In genomic region chr12:93314177-93314497, GRCh38 we compare ENCODE assay signal across 24 cellular contexts.
A peak's percentile ranks its signal among the peaks of the same experiment; 100 is the strongest.
DNase-seq lines count a peak whose midpoint lies in the region; ATAC-seq, FAIRE-seq and TF ChIP-seq lines count a peak whose summit lies in the region.
"Had no signal": no experiment of that assay in that cellular context is flagged by ENCODE, and none has a peak within 500 bp of the region (broad histone marks: within the 10 kb centered on the region; RNA-seq: fewer than 3 reads in every experiment).

No MANE protein-coding gene starts in this region.

- no peaks in the 10 kb centered on the region for H3K9me1 ChIP-seq in K562 (ENCODE audit: control insufficient read depth, insufficient read depth, low read length)

- BruUV-seq in K562 (replicated peaks; lab: Mats Ljungman, UMichigan): TSS peak; percentile 43

- WGBS in K562 (ENCODE audit: insufficient coverage, low coverage, missing lambda C conversion rate): 26% methylated on average over 4 of the region's 4 CpGs
- 60% methylated on average over 4 of the region's 4 CpGs for WGBS in right lobe of liver (ENCODE audit: insufficient coverage, low coverage, low lambda C conversion rate, missing lambda C conversion rate)

- H3K9ac ChIP-seq in K562 (ENCODE audit: insufficient read depth in 1 of 2, low read depth in 2 of 2, low read length in 2 of 2): peak overlapping the region in 1 of 2 experiments; percentile 94; a peak in 2 of 4 replicates

- H3K27me3 Mint-ChIP-seq in GM23338 (ENCODE audit: insufficient read depth, low read depth, poor library complexity): no peaks in the 10 kb centered on the region
- H3K27me3 Mint-ChIP-seq: CD4-positive, alpha-beta memory T cell had no signal

- FAIRE-seq in K562 (lab: Jason Lieb, UNC): no peak
- FAIRE-seq: A204.1, GM12891, H54, HTR-8/SVneo had no signal

- TF ChIP-seq POLR2A in K562 (conservative IDR thresholded peaks at IDR 0.05): no peak
- no peak for TF ChIP-seq POLR2A in right lobe of liver (IDR thresholded peaks at IDR 0.05)

- ATAC-seq in GM23338 (no peak), K562 (no peak), right lobe of liver (no peak), HG03378 (IDR thresholded peaks at IDR 0.05; ENCODE audit: unreplicated experiment) (no peak), GM21737 (IDR thresholded peaks at IDR 0.05; ENCODE audit: unreplicated experiment) (no peak)

- no peak for TF ChIP-seq CTCF in 22Rv1 (IDR thresholded peaks at IDR 0.05)
- no peak for TF ChIP-seq CTCF in GM23338 (conservative IDR thresholded peaks at IDR 0.05; ENCODE audit: low read depth in 2 of 2)
- TF ChIP-seq CTCF in K562 (IDR thresholded peaks at IDR 0.05 in 2 of 3, conservative IDR thresholded peaks at IDR 0.05 in 1 of 3; ENCODE audit: insufficient read depth in 2 of 3, low read depth in 1 of 3, low read length in 3 of 3): no peak
- no peak for TF ChIP-seq CTCF in right lobe of liver (IDR thresholded peaks at IDR 0.05)

- H3F3A ChIP-seq in GM23338 (replicated peaks; ENCODE audit: low read depth): no peaks in the 10 kb centered on the region

- no peaks in the 10 kb centered on the region for H3K36me3 ChIP-seq in GM23338 (ENCODE audit: insufficient read depth)
- no peaks in the 10 kb centered on the region for H3K36me3 ChIP-seq in K562 (ENCODE audit: control insufficient read depth, insufficient read depth, low read length)
- no peaks in the 10 kb centered on the region for H3K36me3 ChIP-seq in right lobe of liver
- no peaks in the 10 kb centered on the region for H3K36me3 ChIP-seq in H7 (replicated peaks; ENCODE audit: control insufficient read depth, insufficient read depth, low read length)

- H3K27ac ChIP-seq in 22Rv1: peak overlapping the region; percentile 99
- no peak overlapping the region for H3K27ac ChIP-seq in GM23338 (ENCODE audit: low read depth)
- H3K27ac ChIP-seq in K562 (ENCODE audit: extremely low read depth, low read depth, low read length): peak overlapping the region; percentile 96
- H3K27ac ChIP-seq in right lobe of liver: peak overlapping the region in 2 of 3 donors; percentile 27 to 64
- H3K27ac ChIP-seq: SK-N-MC had no signal

- H3K9me3 Mint-ChIP-seq in GM23338: no peaks in the 10 kb centered on the region
- H3K9me3 Mint-ChIP-seq: CD4-positive, alpha-beta memory T cell had no signal

- DNase-seq in GM23338 (ENCODE audit: low spot score) (no peak), K562 (ENCODE audit: extremely low read depth in 1 of 4, low spot score in 3 of 4) (no peak), right lobe of liver (no peak), AG20443 (ENCODE audit: low spot score) (no peak), H7 (no peak)
- DNase-seq: C1 segment of cervical spinal cord; CD4-positive, alpha-beta memory T cell; COR-L47; DMS79 treated with DMSO at 0.1 percent for 48 hours; GF-D8; Karpas-422; NCI-H1092 treated with DMSO at 0.1 percent for 48 hours; NCI-H1436; NCI-H1930; NCI-H526 treated with DMSO at 0.1 percent for 48 hours; SHP77 treated with DMSO at 0.1 percent for 48 hours had no signal

- H3K9me3 ChIP-seq in K562 (replicated peaks; ENCODE audit: control insufficient read depth, insufficient read depth, low read depth, low read length) (no peaks in the 10 kb centered on the region), right lobe of liver (no peaks in the 10 kb centered on the region)

- no peak for TF ChIP-seq EP300 in K562 (IDR thresholded peaks at IDR 0.05; ENCODE audit: low read length)

- peaks cover 5% of the 10 kb centered on the region; the same call in 1 of the 2 replicates for H3K9me2 ChIP-seq in GM23338 (ENCODE audit: insufficient read depth)

- H3K4me3 ChIP-seq in GM23338: no peak overlapping the region
- H3K4me3 ChIP-seq in K562: no peak overlapping the region; the same call in 1 of the 2 replicates
- peak overlapping the region in 1 of 3 donors; percentile 40 for H3K4me3 ChIP-seq in right lobe of liver
- H3K4me3 ChIP-seq in H7 (ENCODE audit: insufficient read depth, low read depth, low read length): no peak overlapping the region
- H3K4me3 ChIP-seq: SK-N-MC had no signal

- no peaks in the 10 kb centered on the region for H3K27me3 ChIP-seq in GM23338 (ENCODE audit: insufficient read depth)
- no peaks in the 10 kb centered on the region for H3K27me3 ChIP-seq in K562 (ENCODE audit: control insufficient read depth in 2 of 2, insufficient read depth in 2 of 2, low read length in 2 of 2)
- H3K27me3 ChIP-seq in right lobe of liver: no peaks in the 10 kb centered on the region
- no peaks in the 10 kb centered on the region for H3K27me3 ChIP-seq in H7 (ENCODE audit: control insufficient read depth, insufficient read depth, low read length)

- H3K36me3 Mint-ChIP-seq in GM23338 (ENCODE audit: low read depth): no peaks in the 10 kb centered on the region
- H3K36me3 Mint-ChIP-seq: CD4-positive, alpha-beta memory T cell had no signal

- H2AFZ ChIP-seq in GM23338 (peak overlapping the region; percentile 76), K562 (ENCODE audit: low read depth, low read length) (peak overlapping the region; percentile 81)

- no peak overlapping the region for H3K4me2 ChIP-seq in GM23338
- peak overlapping the region; percentile 98 for H3K4me2 ChIP-seq in K562 (ENCODE audit: insufficient read depth, low read length)

- no peak overlapping the region for H3K4me3 Mint-ChIP-seq in GM23338
- H3K4me3 Mint-ChIP-seq: CD4-positive, alpha-beta memory T cell had no signal

- CTCF ChIA-PET in K562 (lab: Yijun Ruan, JAX; ENCODE audit: low intra/inter-chr PET ratio): no interaction called here

- in situ Hi-C loops in K562 (cut with MboI): no loop called here

- no peak for TF ChIP-seq RAD21 in K562 (CRISPR knock-in tag; conservative IDR thresholded peaks at IDR 0.05 in 1 of 2, IDR thresholded peaks at IDR 0.05 in 1 of 2)

- H3K27ac Mint-ChIP-seq in GM23338: no peak overlapping the region
- H3K27ac Mint-ChIP-seq: CD4-positive, alpha-beta memory T cell had no signal

- H3K4me1 Mint-ChIP-seq in GM23338: no peaks in the 10 kb centered on the region

- intact Hi-C loops in K562 (cut with micrococcal nuclease) (loop anchor here (2.0 to 10.0 kb wide), 3 partner anchors 215 to 529 kb away; partner anchors contain the start of gene EEA1), right lobe of liver (cut with DNase I) (no loop called here)

- H3K79me2 ChIP-seq in GM23338 (replicated peaks; ENCODE audit: insufficient read depth) (no peaks in the 10 kb centered on the region), K562 (ENCODE audit: control insufficient read depth, insufficient read depth, low read length) (peaks cover 7% of the 10 kb centered on the region; the same call in 2 of the 3 replicates)

- H3K4me1 ChIP-seq in GM23338 (ENCODE audit: insufficient read depth) (no peaks in the 10 kb centered on the region), K562 (replicated peaks in 1 of 2; ENCODE audit: control insufficient read depth in 2 of 2, insufficient read depth in 2 of 2, low read length in 2 of 2) (peaks cover 26 to 58% of the 10 kb centered on the region in 2 experiments), right lobe of liver (peaks cover 0 to 12% (median 3%) of the 10 kb centered on the region in 4 donors)

- H4K20me1 ChIP-seq in GM23338 (replicated peaks; ENCODE audit: insufficient read depth) (no peaks in the 10 kb centered on the region), K562 (replicated peaks; ENCODE audit: control insufficient read depth, insufficient read depth, low read length) (no peaks in the 10 kb centered on the region)

- POLR2A ChIA-PET in K562 (lab: Yijun Ruan, JAX): interaction anchor here (2.8 kb wide), 1 partner anchor 63 kb away, joined by 17 read pairs; no protein-coding TSS in a partner anchor

TF ChIP-seq in GM23338, 12 proteins besides CTCF, POLR2A, EP300 and RAD21 (continues in another document):
- TF ChIP-seq ZNF114 (CRISPR knock-in tag; IDR thresholded peaks at IDR 0.05): no peak
- TF ChIP-seq EZH2 (IDR thresholded peaks at IDR 0.05; ENCODE audit: low read depth, unreplicated experiment): no peak
- no peak for TF ChIP-seq POLR2AphosphoS5 (IDR thresholded peaks at IDR 0.05; ENCODE audit: low read depth)
- TF ChIP-seq STAT1 (IDR thresholded peaks at IDR 0.05; ENCODE audit: unreplicated experiment): no peak

TF ChIP-seq in K562, 482 proteins besides CTCF, POLR2A, EP300 and RAD21 (continues in another document):
- TF ChIP-seq KAT7 (CRISPR knock-in tag; IDR thresholded peaks at IDR 0.05; ENCODE audit: borderline replicate concordance): 0 out of 2 replicates have a peak, but pooled peaks have one; percentile 37
- TF ChIP-seq NFXL1 (CRISPR knock-in tag; IDR thresholded peaks at IDR 0.05): peak; percentile 72; the same call in 1 of the 2 replicates
- TF ChIP-seq TAF7 (tag; IDR thresholded peaks at IDR 0.05): 0 out of 2 replicates have a peak, but pooled peaks have one; percentile 25
- TF ChIP-seq RBM14 (IDR thresholded peaks at IDR 0.05; ENCODE audit: borderline replicate concordance, insufficient read depth, low read depth, low read length): no peak
